In the genomic region with DNA sequence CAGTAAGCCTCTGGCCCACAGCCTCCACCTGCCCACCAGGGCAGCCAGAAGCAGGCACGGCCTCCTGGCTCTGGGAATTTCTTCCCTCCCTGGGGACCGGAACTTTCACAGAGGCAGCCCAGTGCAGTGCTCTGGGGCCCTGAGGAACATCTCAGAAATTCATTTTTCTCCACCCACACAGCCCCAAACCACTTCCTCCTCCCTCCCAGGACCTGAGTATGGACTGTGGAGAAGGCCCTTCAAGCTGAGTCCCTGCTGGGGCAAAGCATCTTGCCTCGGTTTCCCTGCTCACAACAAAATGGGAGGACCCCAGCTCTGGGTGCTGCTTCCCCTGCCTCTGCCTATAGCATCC, we compare ENCODE assay signal across 10 cellular contexts.
DNase-seq lines count a peak whose midpoint lies in the region; ATAC-seq and TF ChIP-seq lines count a peak whose summit lies in the region.
"Had no signal": no experiment of that assay in that cellular context is flagged by ENCODE, and none has a peak within 500 bp of the region (broad histone marks: within the 10 kb centered on the region; RNA-seq: fewer than 3 reads in every experiment).

No MANE protein-coding gene starts in this region.

- intact Hi-C loops in upper lobe of right lung (cut with DNase I): no loop called here

- no peaks in the 10 kb centered on the region for H3K36me3 Mint-ChIP-seq in activated naive CD4-positive, alpha-beta T cell treated with anti-CD3 and anti-CD28 coated beads, Interleukin-2, amount 50 U/mL, for 72 hours

- H3K27me3 ChIP-seq in upper lobe of right lung: no peaks in the 10 kb centered on the region

- ATAC-seq in activated naive CD4-positive, alpha-beta T cell treated with anti-CD3 and anti-CD28 coated beads, Interleukin-2, amount 50 U/mL, for 72 hours: peak in 1 of 2 donors; percentile 24
- ATAC-seq in upper lobe of right lung: peak; percentile 70

- DNase-seq in activated naive CD4-positive, alpha-beta T cell treated with anti-CD3 and anti-CD28 coated beads, Interleukin-2, amount 50 U/mL, for 72 hours (ENCODE audit: low spot score in 2 of 2): no peak
- no peak for DNase-seq in activated naive CD4-positive, alpha-beta T cell treated with Interleukin-2 at 50 U/mL for 16 hours
- DNase-seq in SK-MEL-5 (ENCODE audit: low read depth, low spot score) (peak; percentile 71), fibroblast of the aortic adventitia (ENCODE audit: low read depth) (peak; percentile 71), upper lobe of right lung (no peak), mesenteric fat pad (ENCODE audit: low spot score) (no peak), NCI-H2029 (lab: John Stamatoyannopoulos, UW) (no peak)
- DNase-seq in stimulated activated CD4-positive, alpha-beta T cell treated with anti-CD3 and anti-CD28 coated beads, Interleukin-4, amount 100 ng/mL, for 4 hours: no peak
- DNase-seq: mesendoderm, SHP77 had no signal

- H3K4me3 ChIP-seq in fibroblast of the aortic adventitia (ENCODE audit: low read depth, low read length): no peak overlapping the region
- H3K4me3 ChIP-seq in upper lobe of right lung: no peak overlapping the region

- in situ Hi-C loops in SK-MEL-5 (cut with HindIII; ENCODE audit: low pct_unique_long_range_greater_than_20kb, low sequenced_read_pairs): no loop called here

- H3K36me3 ChIP-seq in upper lobe of right lung: peaks cover 7% of the 10 kb centered on the region

- TF ChIP-seq CTCF in fibroblast of the aortic adventitia (IDR thresholded peaks at IDR 0.05; ENCODE audit: insufficient read depth, low read length) (no peak), upper lobe of right lung (IDR thresholded peaks at IDR 0.05) (no peak)

- H3K4me1 ChIP-seq in upper lobe of right lung: peaks cover 29% of the 10 kb centered on the region

- H3K27ac ChIP-seq in upper lobe of right lung: no peak overlapping the region

- no peaks in the 10 kb centered on the region for H3K9me3 Mint-ChIP-seq in activated naive CD4-positive, alpha-beta T cell treated with anti-CD3 and anti-CD28 coated beads, Interleukin-2, amount 50 U/mL, for 72 hours

- H3K27ac Mint-ChIP-seq in activated naive CD4-positive, alpha-beta T cell treated with anti-CD3 and anti-CD28 coated beads, Interleukin-2, amount 50 U/mL, for 72 hours: peak overlapping the region; percentile 72 to 75

- H3K9me3 ChIP-seq in upper lobe of right lung: no peaks in the 10 kb centered on the region

Comparison
In these comparisons a context has a peak if more than half of its experiments do, and no peak if none do; other contexts are left out.
1. DNase-seq: peak in SK-MEL-5 (single experiment) and fibroblast of the aortic adventitia (single experiment); none in activated naive CD4-positive, alpha-beta T cell treated with anti-CD3 and anti-CD28 coated beads, Interleukin-2, amount 50 U/mL, for 72 hours (0 of 2), activated naive CD4-positive, alpha-beta T cell treated with Interleukin-2 at 50 U/mL for 16 hours (single experiment), upper lobe of right lung (single experiment), mesenteric fat pad (single experiment), stimulated activated CD4-positive, alpha-beta T cell treated with anti-CD3 and anti-CD28 coated beads, Interleukin-4, amount 100 ng/mL, for 4 hours (0 of 2) and NCI-H2029 (single experiment).